ENCODE assay signal across 24 cellular contexts in genomic region chr2:131010566-131010965, GRCh38.
A peak's percentile ranks its signal among the peaks of the same experiment; 100 is the strongest.
DNase-seq lines count a peak whose midpoint lies in the region; ATAC-seq and TF ChIP-seq lines count a peak whose summit lies in the region.
"Had no signal": no experiment of that assay in that cellular context is flagged by ENCODE, and none has a peak within 500 bp of the region (broad histone marks: within the 10 kb centered on the region; RNA-seq: fewer than 3 reads in every experiment).

No MANE protein-coding gene starts in this region.

- H3K4me3 ChIP-seq in BLaER1 treated with 17β-estradiol and CSF1 and Interleukin-3, amounts not matched to agents 10 nM and 100 nM = no peak overlapping the region
- H3K4me3 ChIP-seq in CD8-positive, alpha-beta T cell (ENCODE audit: low read depth, low read length) = peak overlapping the region; percentile 10
- H3K4me3 ChIP-seq in H7 (ENCODE audit: insufficient read depth, low read depth, low read length) = no peak overlapping the region
- H3K4me3 ChIP-seq: cardiac muscle cell, heart left ventricle, SJCRH30, tibial nerve had no signal

- H3K4me1 Mint-ChIP-seq in CD8-positive, alpha-beta T cell (ENCODE audit: low read depth) = peaks cover 34% of the 10 kb centered on the region
- peaks cover 35% of the 10 kb centered on the region for H3K4me1 Mint-ChIP-seq in activated naive CD8-positive, alpha-beta T cell treated with anti-CD3 and anti-CD28 coated beads, Interleukin-2, amount 10 ng/mL, durations not matched to agents 7 days and 5 days
- H3K4me1 Mint-ChIP-seq in natural killer cell = peaks cover 28 to 32% of the 10 kb centered on the region in 2 donors

- H3K4me3 Mint-ChIP-seq in CD8-positive, alpha-beta T cell = peak overlapping the region; percentile 67
- peak overlapping the region; percentile 75 for H3K4me3 Mint-ChIP-seq in activated naive CD8-positive, alpha-beta T cell treated with anti-CD3 and anti-CD28 coated beads, Interleukin-2, amount 10 ng/mL, durations not matched to agents 7 days and 5 days
- H3K4me3 Mint-ChIP-seq in natural killer cell = no peak overlapping the region

- H3K36me3 Mint-ChIP-seq in CD8-positive, alpha-beta T cell = no peaks in the 10 kb centered on the region
- H3K36me3 Mint-ChIP-seq in activated naive CD8-positive, alpha-beta T cell treated with anti-CD3 and anti-CD28 coated beads, Interleukin-2, amount 10 ng/mL, durations not matched to agents 7 days and 5 days = peaks cover 2% of the 10 kb centered on the region
- no peaks in the 10 kb centered on the region for H3K36me3 Mint-ChIP-seq in natural killer cell

- H3K4me1 ChIP-seq in BLaER1 treated with 17β-estradiol and CSF1 and Interleukin-3, amounts not matched to agents 10 nM and 100 nM = peaks cover 0 to 11% (median 5%) of the 10 kb centered on the region in 10 experiments; a peak in 6 of 20 replicates
- peaks cover 29% of the 10 kb centered on the region for H3K4me1 ChIP-seq in CD8-positive, alpha-beta T cell (ENCODE audit: insufficient read depth, low read length)
- H3K4me1 ChIP-seq: heart left ventricle, SJCRH30, tibial nerve had no signal

- peak overlapping the region in 7 of 11 experiments; percentile 1 to 32 (median 28); a peak in 9 of 22 replicates for H3K4me2 ChIP-seq in BLaER1 treated with 17β-estradiol and CSF1 and Interleukin-3, amounts not matched to agents 10 nM and 100 nM

- H3K36me3 ChIP-seq in BLaER1 treated with 17β-estradiol and CSF1 and Interleukin-3, amounts not matched to agents 10 nM and 100 nM = no peaks in the 10 kb centered on the region
- H3K36me3 ChIP-seq in CD8-positive, alpha-beta T cell (ENCODE audit: insufficient read depth, low read length) = no peaks in the 10 kb centered on the region
- no peaks in the 10 kb centered on the region for H3K36me3 ChIP-seq in H7 (replicated peaks; ENCODE audit: control insufficient read depth, insufficient read depth, low read length)
- H3K36me3 ChIP-seq: cardiac muscle cell, heart left ventricle, SJCRH30, tibial nerve had no signal

- CTCF ChIA-PET in CD8-positive, alpha-beta T cell (lab: Charles Lee) = interaction anchor here (0.7 to 0.9 kb wide), 2 partner anchors 21 to 24 kb away, joined by 3 read pairs; no protein-coding TSS in a partner anchor

- POLR2A ChIA-PET in CD8-positive, alpha-beta T cell (lab: Charles Lee) = interaction anchor here (2.6 kb wide), 1 partner anchor 31 kb away, joined by 18 read pairs; no protein-coding TSS in a partner anchor
- POLR2A ChIA-PET in activated naive CD8-positive, alpha-beta T cell treated with anti-CD3 and anti-CD28 coated beads, Interleukin-2, amount 10 ng/mL, durations not matched to agents 7 days and 5 days (lab: Charles Lee) = interaction anchor here (0.9 to 4.0 kb wide), 5 partner anchors 13 to 82 kb away, joined by 3 to 28 read pairs (median 3); no protein-coding TSS in a partner anchor

- peak overlapping the region; percentile 53 for H3K27ac Mint-ChIP-seq in CD8-positive, alpha-beta T cell
- peak overlapping the region; percentile 96 for H3K27ac Mint-ChIP-seq in activated naive CD8-positive, alpha-beta T cell treated with anti-CD3 and anti-CD28 coated beads, Interleukin-2, amount 10 ng/mL, durations not matched to agents 7 days and 5 days
- H3K27ac Mint-ChIP-seq in natural killer cell = no peak overlapping the region
- H3K27ac Mint-ChIP-seq: progenitor cell of endocrine pancreas had no signal

- no peak overlapping the region for H3K27ac ChIP-seq in BLaER1 treated with 17β-estradiol and CSF1 and Interleukin-3, amounts not matched to agents 10 nM and 100 nM
- no peak overlapping the region for H3K27ac ChIP-seq in CD8-positive, alpha-beta T cell (ENCODE audit: low read depth, low read length)
- H3K27ac ChIP-seq: cardiac muscle cell, heart left ventricle, SJCRH30, tibial nerve had no signal

- no peaks in the 10 kb centered on the region for H4K20me1 ChIP-seq in BLaER1 treated with 17β-estradiol and CSF1 and Interleukin-3, amounts not matched to agents 10 nM and 100 nM

- TF ChIP-seq CTCF in CD8-positive, alpha-beta T cell (IDR thresholded peaks at IDR 0.05) = no peak
- TF ChIP-seq CTCF in natural killer cell (IDR thresholded peaks at IDR 0.05) = no peak

- H3K9me3 ChIP-seq in BLaER1 treated with 17β-estradiol and CSF1 and Interleukin-3, amounts not matched to agents 10 nM and 100 nM (replicated peaks in 1 of 11) = peaks cover 0 to 11% (median 9%) of the 10 kb centered on the region in 11 experiments; a peak in 13 of 22 replicates
- no peaks in the 10 kb centered on the region for H3K9me3 ChIP-seq in CD8-positive, alpha-beta T cell (ENCODE audit: low read length)
- H3K9me3 ChIP-seq: SJCRH30, tibial nerve had no signal

- no peaks in the 10 kb centered on the region for H3K27me3 ChIP-seq in BLaER1 treated with 17β-estradiol and CSF1 and Interleukin-3, amounts not matched to agents 10 nM and 100 nM
- no peaks in the 10 kb centered on the region for H3K27me3 ChIP-seq in CD8-positive, alpha-beta T cell (ENCODE audit: insufficient read depth, low read length)
- H3K27me3 ChIP-seq in H7 (ENCODE audit: control insufficient read depth, insufficient read depth, low read length) = no peaks in the 10 kb centered on the region
- H3K27me3 ChIP-seq: cardiac muscle cell, SJCRH30, tibial nerve had no signal

- peak; percentile 78 for ATAC-seq in CD8-positive, alpha-beta T cell
- ATAC-seq in activated naive CD8-positive, alpha-beta T cell treated with anti-CD3 and anti-CD28 coated beads, Interleukin-2, amount 10 ng/mL, durations not matched to agents 7 days and 5 days (ENCODE audit: low read depth) = peak; percentile 93
- ATAC-seq in natural killer cell (peak in 2 of 3 donors; percentile 48 to 59), GM21390 (IDR thresholded peaks at IDR 0.05; ENCODE audit: unreplicated experiment) (no peak)
- ATAC-seq: esophagus mucosa, heart left ventricle, sciatic nerve had no signal

- DNase-seq in CD8-positive, alpha-beta T cell = peak in 2 of 7 experiments; percentile 20 to 44
- DNase-seq in activated naive CD8-positive, alpha-beta T cell treated with anti-CD3 and anti-CD28 coated beads, Interleukin-2, amount 10 ng/mL, durations not matched to agents 7 days and 5 days = peak; percentile 61
- no peak for DNase-seq in natural killer cell
- DNase-seq in H7 = no peak
- DNase-seq in putamen (ENCODE audit: low spot score) = no peak
- no peak for DNase-seq in NCI-H2171 treated with DMSO at 0.1 percent for 48 hours (lab: John Stamatoyannopoulos, UW)
- DNase-seq: activated CD4-positive, CD25-positive, alpha-beta regulatory T cell; foreskin fibroblast; heart left ventricle; KBM-7; NCI-H1092 treated with DMSO at 0.1 percent for 48 hours; NCI-H1694 treated with DMSO at 0.1 percent for 48 hours; nucleus accumbens; RPMI8226; SJCRH30; stimulated activated CD4-positive, alpha-beta T cell treated with anti-CD3 and anti-CD28 coated beads, Interleukin-12 subunit alpha, Interleukin-12 subunit beta, amount 100 ng/mL, for 4 hours; stimulated activated CD4-positive, alpha-beta T cell treated with anti-CD3 and anti-CD28 coated beads, Interleukin-2, amount 100 ng/mL, for 48 hours had no signal

- no peak overlapping the region for H3K9ac ChIP-seq in BLaER1 treated with 17β-estradiol and CSF1 and Interleukin-3, amounts not matched to agents 10 nM and 100 nM

- H3K27me3 Mint-ChIP-seq in CD8-positive, alpha-beta T cell (ENCODE audit: low read depth) = no peaks in the 10 kb centered on the region
- peaks cover 5% of the 10 kb centered on the region for H3K27me3 Mint-ChIP-seq in activated naive CD8-positive, alpha-beta T cell treated with anti-CD3 and anti-CD28 coated beads, Interleukin-2, amount 10 ng/mL, durations not matched to agents 7 days and 5 days
- peaks cover 6 to 15% of the 10 kb centered on the region in 2 donors for H3K27me3 Mint-ChIP-seq in natural killer cell (ENCODE audit: low read depth in 2 of 2)

- intact Hi-C loops in CD8-positive, alpha-beta T cell (cut with DNase I, micrococcal nuclease) = no loop called here
- intact Hi-C loops in natural killer cell (cut with micrococcal nuclease) = no loop called here

- peaks cover 6% of the 10 kb centered on the region for H3K9me3 Mint-ChIP-seq in CD8-positive, alpha-beta T cell
- H3K9me3 Mint-ChIP-seq in activated naive CD8-positive, alpha-beta T cell treated with anti-CD3 and anti-CD28 coated beads, Interleukin-2, amount 10 ng/mL, durations not matched to agents 7 days and 5 days = no peaks in the 10 kb centered on the region
- no peaks in the 10 kb centered on the region for H3K9me3 Mint-ChIP-seq in natural killer cell

Comparison
In these comparisons a context has a peak if more than half of its experiments do, and no peak if none do; other contexts are left out.
1. H3K27ac Mint-ChIP-seq: peak in CD8-positive, alpha-beta T cell (single experiment) and activated naive CD8-positive, alpha-beta T cell treated with anti-CD3 and anti-CD28 coated beads, Interleukin-2, amount 10 ng/mL, durations not matched to agents 7 days and 5 days (single experiment); none in natural killer cell (0 of 2).